Comparison of ENCODE assay signal across 8 cellular contexts in the genomic region with DNA sequence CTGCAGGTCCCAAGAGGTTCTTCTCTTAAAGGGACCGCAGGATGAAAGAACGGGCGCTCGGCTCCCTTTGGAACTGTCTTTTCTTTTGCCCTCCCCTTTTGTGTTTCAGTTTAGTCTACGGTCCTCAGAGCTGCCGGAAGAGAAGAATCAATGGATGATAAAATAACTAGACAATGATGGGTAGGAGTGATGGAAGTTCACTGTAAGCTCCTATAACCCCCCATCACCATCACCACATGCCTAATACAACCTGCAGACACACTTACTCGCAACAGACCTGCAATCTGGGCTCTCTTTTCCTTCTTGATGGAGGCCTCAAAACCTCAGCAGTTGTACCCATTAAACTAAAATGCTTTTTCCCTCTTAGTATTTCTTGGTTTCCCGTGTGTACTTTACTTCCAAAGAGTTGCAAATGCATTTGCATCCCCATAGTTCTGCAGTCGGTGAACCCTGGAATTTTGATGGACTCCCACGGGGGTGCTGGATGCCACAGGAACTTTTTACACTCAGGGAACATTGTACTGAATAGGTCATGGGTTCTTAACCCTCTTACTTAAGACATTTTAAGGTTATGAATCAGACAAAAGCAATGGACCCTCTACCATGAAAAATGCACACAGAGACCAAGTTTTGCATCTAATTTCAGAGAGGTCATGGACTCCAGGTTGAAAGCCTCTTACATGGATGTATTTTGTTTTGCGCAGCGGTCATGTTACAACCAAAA. TPM values are rescaled to one million over a fixed set of nuclear protein-coding genes. Genes with fewer than 3 reads are reported as not detected.
DNase-seq lines count a peak whose midpoint lies in the region; ATAC-seq and TF ChIP-seq lines count a peak whose summit lies in the region.

No MANE protein-coding gene starts in this region.

- no peak for ATAC-seq in HG02852 (IDR thresholded peaks at IDR 0.05; ENCODE audit: unreplicated experiment)
- no peak for ATAC-seq in HG02678 (IDR thresholded peaks at IDR 0.05; ENCODE audit: unreplicated experiment)

- peaks cover 40% of the 10 kb centered on the region for H3K4me1 Mint-ChIP-seq in activated CD4-positive, alpha-beta T cell treated with anti-CD3 and anti-CD28 coated beads, Interleukin-2, amount 10 ng/mL, durations not matched to agents 7 days and 5 days

- peaks cover 3% of the 10 kb centered on the region for H3K9me3 ChIP-seq in iPS-15b (ENCODE audit: control insufficient read depth, insufficient read depth, low read length)
- no peaks in the 10 kb centered on the region for H3K9me3 ChIP-seq in suprapubic skin

- WGBS in suprapubic skin, result 30% methylated on average over 12 of the region's 12 CpGs

- H3K4me3 ChIP-seq in iPS-15b (ENCODE audit: low read depth, low read length) (peak overlapping the region; percentile 43), suprapubic skin (peak overlapping the region; percentile 78)

- H3K36me3 Mint-ChIP-seq in activated CD4-positive, alpha-beta T cell treated with anti-CD3 and anti-CD28 coated beads, Interleukin-2, amount 10 ng/mL, durations not matched to agents 7 days and 5 days (ENCODE audit: low read depth), result peaks cover 36% of the 10 kb centered on the region

- CTCF ChIA-PET in activated CD4-positive, alpha-beta T cell treated with anti-CD3 and anti-CD28 coated beads, Interleukin-2, amount 10 ng/mL, durations not matched to agents 7 days and 5 days (lab: Charles Lee), result interaction anchor here (0.6 to 1.0 kb wide), 6 partner anchors 9 to 158 kb away, joined by 3 to 4 read pairs (median 3); a partner anchor contains a TSS

- POLR2A ChIA-PET in activated CD4-positive, alpha-beta T cell treated with anti-CD3 and anti-CD28 coated beads, Interleukin-2, amount 10 ng/mL, durations not matched to agents 7 days and 5 days (lab: Charles Lee), result no interaction called here

- DNase-seq in activated CD4-positive, alpha-beta T cell treated with anti-CD3 and anti-CD28 coated beads, Interleukin-2, amount 10 ng/mL, durations not matched to agents 7 days and 5 days, result no peak
- DNase-seq in activated CD4-positive, alpha-beta T cell treated with anti-CD3 and anti-CD28 coated beads, Interleukin-2, amount 50 U/mL, for 4 hours, result no peak
- DNase-seq in suprapubic skin (ENCODE audit: low spot score in 2 of 2) (no peak), nucleus accumbens (lab: John Stamatoyannopoulos, UW) (no peak)

- H3K9ac ChIP-seq in iPS-15b (ENCODE audit: low read depth, low read length), result peak overlapping the region; percentile 47

- H3K4me3 Mint-ChIP-seq in activated CD4-positive, alpha-beta T cell treated with anti-CD3 and anti-CD28 coated beads, Interleukin-2, amount 10 ng/mL, durations not matched to agents 7 days and 5 days, result peak overlapping the region; percentile 89

- H3K27me3 ChIP-seq in iPS-15b (ENCODE audit: control insufficient read depth, insufficient read depth, low read length), result no peaks in the 10 kb centered on the region
- H3K27me3 ChIP-seq in suprapubic skin, result no peaks in the 10 kb centered on the region

- peak overlapping the region; percentile 99 for H3K27ac Mint-ChIP-seq in activated CD4-positive, alpha-beta T cell treated with anti-CD3 and anti-CD28 coated beads, Interleukin-2, amount 10 ng/mL, durations not matched to agents 7 days and 5 days

- H3K4me1 ChIP-seq in iPS-15b (ENCODE audit: control insufficient read depth, insufficient read depth, low read length) (peaks cover 11% of the 10 kb centered on the region), suprapubic skin (peaks cover 20% of the 10 kb centered on the region)

- H3K36me3 ChIP-seq in iPS-15b (ENCODE audit: control insufficient read depth, insufficient read depth, low read length) (peaks cover 14% of the 10 kb centered on the region), suprapubic skin (peaks cover 22% of the 10 kb centered on the region)

- peak overlapping the region; percentile 88 for H3K27ac ChIP-seq in VCaP
- peak overlapping the region; percentile 89 for H3K27ac ChIP-seq in suprapubic skin

- TF ChIP-seq CTCF in VCaP (conservative IDR thresholded peaks at IDR 0.05), result no peak
- no peak for TF ChIP-seq CTCF in suprapubic skin (IDR thresholded peaks at IDR 0.05)

- no peaks in the 10 kb centered on the region for H3K27me3 Mint-ChIP-seq in activated CD4-positive, alpha-beta T cell treated with anti-CD3 and anti-CD28 coated beads, Interleukin-2, amount 10 ng/mL, durations not matched to agents 7 days and 5 days

- peaks cover 14% of the 10 kb centered on the region for H3K9me3 Mint-ChIP-seq in activated CD4-positive, alpha-beta T cell treated with anti-CD3 and anti-CD28 coated beads, Interleukin-2, amount 10 ng/mL, durations not matched to agents 7 days and 5 days

- TF ChIP-seq POLR2A in suprapubic skin (IDR thresholded peaks at IDR 0.05), result no peak

- TF ChIP-seq EP300 in suprapubic skin (IDR thresholded peaks at IDR 0.05), result peak; percentile 7

RNA-seq across cellular contexts. Expression of a gene that starts 0.6 kb away (rescaled TPM):
- total RNA-seq in activated CD4-positive, alpha-beta T cell treated with anti-CD3 and anti-CD28 coated beads, Interleukin-2, amount 10 ng/mL, durations not matched to agents 7 days and 5 days, result 10 to 100 TPM; 69.7 to 76.4 TPM
- 10 to 100 TPM; 18.0 to 22.1 (median 18.5) TPM for total RNA-seq in suprapubic skin

RNA-seq across cellular contexts. Expression of a gene that starts 20.5 kb away (rescaled TPM):
- 10 to 100 TPM; 62.8 to 69.5 TPM for total RNA-seq in activated CD4-positive, alpha-beta T cell treated with anti-CD3 and anti-CD28 coated beads, Interleukin-2, amount 10 ng/mL, durations not matched to agents 7 days and 5 days
- total RNA-seq in suprapubic skin, result 100 to 1,000 TPM in 1 of 4 donors, 10 to 100 TPM in 3; 50.0 to 102 (median 60.3) TPM

RNA-seq across cellular contexts. Expression of a gene that starts 24.8 kb away (rescaled TPM):
- total RNA-seq in activated CD4-positive, alpha-beta T cell treated with anti-CD3 and anti-CD28 coated beads, Interleukin-2, amount 10 ng/mL, durations not matched to agents 7 days and 5 days, result not detected
- total RNA-seq in suprapubic skin, result 10 to 100 TPM; 32.0 to 67.5 (median 48.7) TPM

RNA-seq across cellular contexts. Expression of a gene that starts 51.7 kb away (rescaled TPM):
- 100 to 1,000 TPM; 290 to 303 TPM for total RNA-seq in activated CD4-positive, alpha-beta T cell treated with anti-CD3 and anti-CD28 coated beads, Interleukin-2, amount 10 ng/mL, durations not matched to agents 7 days and 5 days
- total RNA-seq in suprapubic skin, result 100 to 1,000 TPM; 222 to 269 (median 241) TPM

Comparison
In these comparisons a context has a peak if more than half of its experiments do, and no peak if none do; other contexts are left out.
1. RNA of a gene that starts 24.8 kb away (total RNA-seq): 32.0 to 67.5 TPM in suprapubic skin; not detected in activated CD4-positive, alpha-beta T cell treated with anti-CD3 and anti-CD28 coated beads, Interleukin-2, amount 10 ng/mL, durations not matched to agents 7 days and 5 days; every median in the first group is over 10 times any median in the second.